Comparison of ENCODE assay signal across 1 cellular context in the genomic region with DNA sequence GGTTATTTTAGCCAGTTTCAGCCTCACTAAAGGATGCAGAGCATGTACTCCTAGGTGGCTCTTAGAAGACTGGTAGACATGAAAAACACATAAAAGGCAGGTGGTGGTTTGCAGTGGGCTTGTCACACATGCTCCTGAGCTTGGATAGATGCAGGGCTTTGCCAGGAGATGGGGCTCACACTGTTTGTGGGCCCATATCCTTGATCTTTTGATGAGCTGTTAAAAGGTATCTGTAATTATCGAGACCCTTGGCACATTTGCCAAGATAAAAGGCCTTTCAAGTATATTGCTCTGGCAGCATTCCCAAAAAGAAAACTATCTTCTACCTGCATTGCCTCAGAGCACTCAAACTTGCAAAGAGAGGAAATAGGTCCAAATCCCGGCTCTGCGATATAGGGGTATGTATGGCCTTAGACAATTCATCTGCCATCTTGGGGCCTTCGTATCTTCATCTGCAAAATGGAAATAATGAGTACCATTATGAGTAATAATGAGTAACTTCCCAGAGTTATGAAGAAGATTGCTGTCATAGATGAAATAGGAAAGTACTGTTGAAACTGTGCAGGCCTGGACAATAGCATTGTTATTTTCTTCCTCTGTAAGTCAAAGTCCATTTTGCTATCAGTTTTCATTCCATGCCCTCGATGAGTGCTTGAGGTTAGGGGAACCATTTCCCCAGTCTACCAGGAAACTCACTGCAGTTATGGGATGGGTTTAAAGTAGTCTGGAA.
TF ChIP-seq lines count a peak whose summit lies in the region.

No MANE protein-coding gene starts in this region.

TF ChIP-seq in WTC11, 78 proteins besides CTCF, POLR2A, EP300 and RAD21 (continued from another document):
- TF ChIP-seq, protein P1, sequence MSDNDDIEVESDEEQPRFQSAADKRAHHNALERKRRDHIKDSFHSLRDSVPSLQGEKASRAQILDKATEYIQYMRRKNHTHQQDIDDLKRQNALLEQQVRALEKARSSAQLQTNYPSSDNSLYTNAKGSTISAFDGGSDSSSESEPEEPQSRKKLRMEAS (CRISPR knock-in tag; IDR thresholded peaks at IDR 0.05), result no peak
- TF ChIP-seq CBFB (CRISPR knock-in tag; IDR thresholded peaks at IDR 0.05; ENCODE audit: low read depth) (no peak), KAT7 (CRISPR knock-in tag; IDR thresholded peaks at IDR 0.05; ENCODE audit: borderline replicate concordance) (no peak), NFATC4 (CRISPR knock-in tag; IDR thresholded peaks at IDR 0.05) (no peak)
